ENCODE assay signal across 10 cellular contexts in the genomic region with DNA sequence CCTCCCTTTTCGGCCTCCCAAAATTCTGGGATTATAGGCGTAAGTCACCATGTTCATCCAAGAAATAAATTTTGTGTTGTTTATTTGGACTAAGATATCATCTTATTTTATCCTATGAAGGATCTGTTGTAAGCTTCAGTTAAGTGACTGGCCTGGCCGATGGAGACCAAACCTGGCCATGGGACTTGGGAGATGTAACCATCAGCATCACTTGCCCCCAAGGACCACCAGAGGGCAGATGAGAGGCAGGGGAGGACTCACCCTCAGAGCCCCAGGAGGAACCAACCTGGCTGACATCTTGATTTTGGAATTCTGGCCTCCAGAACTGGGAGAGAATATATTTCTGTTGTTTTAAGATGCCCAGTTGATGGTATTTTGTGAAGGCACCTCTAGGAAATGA.
A peak's percentile ranks its signal among the peaks of the same experiment; 100 is the strongest.
DNase-seq lines count a peak whose midpoint lies in the region; ATAC-seq, FAIRE-seq and TF ChIP-seq lines count a peak whose summit lies in the region.
"Had no signal": no experiment of that assay in that cellular context is flagged by ENCODE, and none has a peak within 500 bp of the region (broad histone marks: within the 10 kb centered on the region; RNA-seq: fewer than 3 reads in every experiment).

No MANE protein-coding gene starts in this region.

- H3K79me2 ChIP-seq in smooth muscle cell (ENCODE audit: low read depth), result no peaks in the 10 kb centered on the region

- H3K27me3 Mint-ChIP-seq in activated naive CD4-positive, alpha-beta T cell treated with anti-CD3 and anti-CD28 coated beads, Interleukin-2, amount 10 ng/mL, durations not matched to agents 7 days and 5 days, result peaks cover 4% of the 10 kb centered on the region

- H3K4me3 ChIP-seq in brain microvascular endothelial cell (ENCODE audit: low read depth, low read length) (no peak overlapping the region), smooth muscle cell (no peak overlapping the region)
- H3K4me3 ChIP-seq: SK-N-MC had no signal

- no peaks in the 10 kb centered on the region for H4K20me1 ChIP-seq in smooth muscle cell (ENCODE audit: low read depth)

- in situ Hi-C loops in brain microvascular endothelial cell (cut with HindIII; ENCODE audit: low pct_ligation_motif_present, low sequenced_read_pairs), result no loop called here

- H3K4me3 Mint-ChIP-seq in activated naive CD4-positive, alpha-beta T cell treated with anti-CD3 and anti-CD28 coated beads, Interleukin-2, amount 10 ng/mL, durations not matched to agents 7 days and 5 days, result no peak overlapping the region

- peaks cover 2% of the 10 kb centered on the region for H3K4me1 Mint-ChIP-seq in activated naive CD4-positive, alpha-beta T cell treated with anti-CD3 and anti-CD28 coated beads, Interleukin-2, amount 10 ng/mL, durations not matched to agents 7 days and 5 days

- peak; percentile 39 for DNase-seq in activated naive CD4-positive, alpha-beta T cell treated with anti-CD3 and anti-CD28 coated beads, Interleukin-2, amount 10 ng/mL, durations not matched to agents 7 days and 5 days
- no peak for DNase-seq in activated naive CD4-positive, alpha-beta T cell treated with anti-CD3 and anti-CD28 coated beads, Interleukin-2, amount 50 U/mL, for 72 hours (ENCODE audit: low spot score in 2 of 2)
- DNase-seq in M059J (ENCODE audit: low read depth) (peak; percentile 68), brain microvascular endothelial cell (no peak), smooth muscle cell (lab: John Stamatoyannopoulos, UW; ENCODE audit: unreplicated experiment) (no peak), AML-193 (lab: John Stamatoyannopoulos, UW) (no peak), frontal cortex (ENCODE audit: low spot score in 2 of 2) (no peak)

- no peak overlapping the region for H2AFZ ChIP-seq in smooth muscle cell (ENCODE audit: low read depth)

- no peak for ATAC-seq in activated naive CD4-positive, alpha-beta T cell treated with anti-CD3 and anti-CD28 coated beads, Interleukin-2, amount 50 U/mL, for 72 hours
- ATAC-seq in GM21367 (IDR thresholded peaks at IDR 0.05; ENCODE audit: unreplicated experiment), result no peak

- H3K27ac Mint-ChIP-seq in activated naive CD4-positive, alpha-beta T cell treated with anti-CD3 and anti-CD28 coated beads, Interleukin-2, amount 10 ng/mL, durations not matched to agents 7 days and 5 days, result no peak overlapping the region
- H3K27ac Mint-ChIP-seq in activated naive CD4-positive, alpha-beta T cell treated with anti-CD3 and anti-CD28 coated beads, Interleukin-2, amount 50 U/mL, for 72 hours, result no peak overlapping the region

- H3K4me2 ChIP-seq in smooth muscle cell, result no peak overlapping the region

- H3K36me3 Mint-ChIP-seq in activated naive CD4-positive, alpha-beta T cell treated with anti-CD3 and anti-CD28 coated beads, Interleukin-2, amount 10 ng/mL, durations not matched to agents 7 days and 5 days, result no peaks in the 10 kb centered on the region
- H3K36me3 Mint-ChIP-seq in activated naive CD4-positive, alpha-beta T cell treated with anti-CD3 and anti-CD28 coated beads, Interleukin-2, amount 50 U/mL, for 72 hours, result no peaks in the 10 kb centered on the region

- no peak for FAIRE-seq in frontal cortex (lab: Jason Lieb, UNC)
- FAIRE-seq: islet of Langerhans had no signal

- H3K27ac ChIP-seq in brain microvascular endothelial cell (no peak overlapping the region), smooth muscle cell (ENCODE audit: low read depth) (no peak overlapping the region)
- H3K27ac ChIP-seq: SK-N-MC had no signal

- CTCF ChIA-PET in activated naive CD4-positive, alpha-beta T cell treated with anti-CD3 and anti-CD28 coated beads, Interleukin-2, amount 10 ng/mL, durations not matched to agents 7 days and 5 days (lab: Charles Lee), result interaction anchor here (0.6 to 0.8 kb wide), 3 partner anchors 35 to 434 kb away, joined by 3 read pairs; no protein-coding TSS in a partner anchor

- H3K9ac ChIP-seq in smooth muscle cell (ENCODE audit: low read depth), result no peak overlapping the region

- H3K27me3 ChIP-seq in brain microvascular endothelial cell (replicated peaks) (no peaks in the 10 kb centered on the region), smooth muscle cell (ENCODE audit: low read depth) (peaks cover 25% of the 10 kb centered on the region)

- H3F3A ChIP-seq in smooth muscle cell (ENCODE audit: low read depth), result no peaks in the 10 kb centered on the region

- TF ChIP-seq CTCF in brain microvascular endothelial cell (IDR thresholded peaks at IDR 0.05; ENCODE audit: low read depth, low read length, missing control alignments), result peak; percentile 79
- peak; percentile 43 for TF ChIP-seq CTCF in smooth muscle cell (IDR thresholded peaks at IDR 0.05; ENCODE audit: borderline replicate concordance, insufficient read depth, poor library complexity, severe bottlenecking)

- no peaks in the 10 kb centered on the region for H3K9me3 ChIP-seq in smooth muscle cell (replicated peaks; ENCODE audit: low read depth)

- H3K9me3 Mint-ChIP-seq in activated naive CD4-positive, alpha-beta T cell treated with anti-CD3 and anti-CD28 coated beads, Interleukin-2, amount 10 ng/mL, durations not matched to agents 7 days and 5 days, result no peaks in the 10 kb centered on the region
- no peaks in the 10 kb centered on the region for H3K9me3 Mint-ChIP-seq in activated naive CD4-positive, alpha-beta T cell treated with anti-CD3 and anti-CD28 coated beads, Interleukin-2, amount 50 U/mL, for 72 hours

- no peaks in the 10 kb centered on the region for H3K4me1 ChIP-seq in smooth muscle cell (ENCODE audit: low read depth)

- H3K36me3 ChIP-seq in brain microvascular endothelial cell (replicated peaks), result no peaks in the 10 kb centered on the region
- no peaks in the 10 kb centered on the region for H3K36me3 ChIP-seq in smooth muscle cell (ENCODE audit: low read depth)

- 91% methylated on average over 3 of the region's 3 CpGs for WGBS in smooth muscle cell (ENCODE audit: low lambda C conversion rate)

Comparison
In these comparisons a context has a peak if more than half of its experiments do, and no peak if none do; other contexts are left out.
1. DNase-seq: peak in activated naive CD4-positive, alpha-beta T cell treated with anti-CD3 and anti-CD28 coated beads, Interleukin-2, amount 10 ng/mL, durations not matched to agents 7 days and 5 days (single experiment) and M059J (single experiment); none in activated naive CD4-positive, alpha-beta T cell treated with anti-CD3 and anti-CD28 coated beads, Interleukin-2, amount 50 U/mL, for 72 hours (0 of 2), brain microvascular endothelial cell (single experiment), smooth muscle cell (single experiment), AML-193 (0 of 2) and frontal cortex (0 of 2).